Comparison of ENCODE assay signal across 20 cellular contexts in genomic region chr2:62224976-62225375, GRCh38.
"Had no signal": no experiment of that assay in that cellular context is flagged by ENCODE, and none has a peak within 500 bp of the region (broad histone marks: within the 10 kb centered on the region; RNA-seq: fewer than 3 reads in every experiment).

No MANE protein-coding gene starts in this region.

- H3K9me3 Mint-ChIP-seq: activated B cell treated with CpG ODN at 0.5 μM for 24 hours; stimulated activated naive CD8-positive, alpha-beta T cell treated with anti-CD3 and anti-CD28 coated beads, Interleukin-15, Interleukin-2, amounts not matched to agents 100 ng/mL and 50 ng/mL, for 24 hours; T-helper 1 cell treated with Interleukin-12 subunit alpha and Interleukin-12 subunit beta and Interleukin-4 antibody, amounts not matched to agents 30 μg/mL and 1 μg/mL, for 36 hours had no signal

- DNase-seq: activated B cell treated with CpG ODN at 0.5 μM for 24 hours; activated CD4-positive, alpha-beta T cell treated with anti-CD3 and anti-CD28 coated beads for 36 hours; activated CD4-positive, alpha-beta T cell treated with anti-CD3 and anti-CD28 coated beads, Interleukin-2, amount 50 U/mL, for 4 hours; activated effector memory CD4-positive, alpha-beta T cell treated with anti-CD3 and anti-CD28 coated beads, Interleukin-2, amount 50 U/mL, for 16 hours; activated naive CD4-positive, alpha-beta T cell treated with anti-CD3 and anti-CD28 coated beads, Interleukin-2, amount 50 U/mL, for 16 hours; activated T-cell treated with anti-CD3 and anti-CD28 coated beads, Interleukin-2, amount 50 U/mL, for 48 hours; anterior cingulate cortex; foreskin keratinocyte; kidney glomerular epithelial cell; left lung; naive thymus-derived CD4-positive, alpha-beta T cell; pancreas; right cardiac atrium; stimulated activated CD4-positive, alpha-beta T cell treated with anti-CD3 and anti-CD28 coated beads, Interleukin-12 subunit alpha, Interleukin-12 subunit beta, amount 100 ng/mL, for 4 hours; stimulated activated CD4-positive, alpha-beta T cell treated with anti-CD3 and anti-CD28 coated beads, Interleukin-4, amount 100 ng/mL, for 4 hours; substantia nigra; T1000; tibial artery had no signal

- H3K27ac Mint-ChIP-seq: activated B cell treated with CpG ODN at 0.5 μM for 24 hours; T-helper 1 cell treated with Interleukin-12 subunit alpha and Interleukin-12 subunit beta and Interleukin-4 antibody, amounts not matched to agents 30 μg/mL and 1 μg/mL, for 36 hours had no signal

- H3K4me3 Mint-ChIP-seq: activated B cell treated with CpG ODN at 0.5 μM for 24 hours; activated CD4-positive, alpha-beta T cell treated with anti-CD3 and anti-CD28 coated beads for 36 hours; naive thymus-derived CD4-positive, alpha-beta T cell; stimulated activated naive CD8-positive, alpha-beta T cell treated with anti-CD3 and anti-CD28 coated beads, Interleukin-15, Interleukin-2, amounts not matched to agents 100 ng/mL and 50 ng/mL, for 24 hours; T-helper 1 cell treated with Interleukin-12 subunit alpha and Interleukin-12 subunit beta and Interleukin-4 antibody, amounts not matched to agents 30 μg/mL and 1 μg/mL, for 36 hours had no signal

- H3K27me3 Mint-ChIP-seq: activated B cell treated with CpG ODN at 0.5 μM for 24 hours; activated CD4-positive, alpha-beta T cell treated with anti-CD3 and anti-CD28 coated beads for 36 hours; naive thymus-derived CD4-positive, alpha-beta T cell; stimulated activated naive CD8-positive, alpha-beta T cell treated with anti-CD3 and anti-CD28 coated beads, Interleukin-15, Interleukin-2, amounts not matched to agents 100 ng/mL and 50 ng/mL, for 24 hours had no signal
